ENCODE assay signal across 1 cellular context in genomic region chr16:1732551-1732987, GRCh38. TPM values are rescaled to one million over a fixed set of nuclear protein-coding genes. Genes with fewer than 3 reads are reported as not detected.
"Had no signal": no experiment of that assay in that cellular context is flagged by ENCODE, and none has a peak within 500 bp of the region (broad histone marks: within the 10 kb centered on the region; RNA-seq: fewer than 3 reads in every experiment).

No MANE protein-coding gene starts in this region.

RNA-seq across cellular contexts. Expression of gene NME3, which starts 38.8 kb away (rescaled TPM):
- total RNA-seq: M059J had no signal
